ENCODE assay signal across 8 cellular contexts in the genomic region with DNA sequence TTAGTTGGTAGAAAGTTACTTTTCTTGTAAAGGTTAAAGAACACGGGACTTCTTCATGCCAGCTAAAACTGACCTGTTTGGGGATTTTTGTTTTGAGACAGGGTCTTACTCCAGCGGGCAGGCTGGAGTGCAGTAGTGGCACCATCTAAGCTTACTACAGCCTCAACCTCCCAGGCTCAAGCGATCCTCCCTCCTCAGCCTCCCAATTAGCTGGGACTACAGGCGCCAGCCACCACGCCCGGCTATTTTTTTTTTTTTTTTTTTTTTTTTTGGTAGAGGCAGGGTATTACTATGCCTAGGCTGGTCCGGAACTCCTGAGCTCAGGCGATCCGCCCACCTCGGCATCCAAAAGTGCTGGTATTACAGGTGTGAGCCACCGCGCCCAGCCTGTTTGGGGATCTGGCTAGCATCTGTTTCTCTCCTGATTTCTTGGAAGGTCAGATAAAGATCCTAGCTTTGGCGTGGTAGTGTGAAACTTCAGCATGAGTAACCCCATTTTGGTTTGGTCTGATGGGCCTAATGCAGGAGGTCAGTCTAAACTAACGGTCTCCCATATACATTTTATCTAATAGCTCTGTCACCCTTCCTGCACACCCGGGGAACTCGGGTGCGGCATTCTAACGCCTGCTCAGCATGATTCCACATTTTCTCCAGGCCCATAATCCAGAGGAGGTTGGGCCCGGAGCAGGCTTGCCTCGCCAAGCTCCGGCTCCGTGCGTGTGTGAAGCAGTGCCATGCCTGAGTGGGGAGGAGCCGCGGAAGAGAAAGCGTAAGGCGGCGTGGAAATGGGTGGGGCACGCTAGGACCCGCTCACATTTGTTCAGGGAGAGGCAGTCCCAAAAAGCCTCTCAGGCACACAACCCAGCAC. TPM values are rescaled to one million over a fixed set of nuclear protein-coding genes. Genes with fewer than 3 reads are reported as not detected.
DNase-seq lines count a peak whose midpoint lies in the region; ATAC-seq lines count a peak whose summit lies in the region.

No MANE protein-coding gene starts in this region.

- H3K4me3 Mint-ChIP-seq in T-cell: peak overlapping the region; percentile 90 to 100 (median 98)

- H3K36me3 Mint-ChIP-seq in T-cell: peaks cover 20% of the 10 kb centered on the region

- 53% methylated on average over 30 of the region's 30 CpGs for WGBS in HUES64

- ATAC-seq in GM21515 (IDR thresholded peaks at IDR 0.05; ENCODE audit: unreplicated experiment) (peak; percentile 58), T-cell (replicated peaks in 1 of 4) (peak; percentile 71 to 76 (median 74)), sciatic nerve (peak; percentile 93)

- peak overlapping the region; percentile 99 for H3K27ac ChIP-seq in HUES64 (ENCODE audit: low read depth, low read length)

- H3K27me3 ChIP-seq in HUES64 (ENCODE audit: insufficient read depth, low read length): no peaks in the 10 kb centered on the region

- CTCF ChIA-PET in T-cell (lab: Charles Lee): interaction anchor here (0.5 to 5.0 kb wide), 11 partner anchors 10 to 383 kb away, joined by 3 to 74 read pairs (median 7); a partner anchor contains a TSS

- peaks cover 29 to 32% (median 31%) of the 10 kb centered on the region in 3 donors for H3K4me1 Mint-ChIP-seq in T-cell

- H3K36me3 ChIP-seq in HUES64 (ENCODE audit: insufficient read depth, low read length): peaks cover 30% of the 10 kb centered on the region

- POLR2A ChIA-PET in T-cell (lab: Charles Lee): interaction anchor here (0.5 to 2.1 kb wide), 15 partner anchors 10 to 1216 kb away, joined by 3 to 13 read pairs (median 6); a partner anchor contains a TSS

- H3K9ac ChIP-seq in HUES64 (ENCODE audit: low read depth, low read length): peak overlapping the region; percentile 93

- DNase-seq in Daoy (ENCODE audit: low read depth) (peak; percentile 48), T-cell (peak in 32 of 34 experiments; percentile 69 to 85 (median 76)), amygdala (lab: John Stamatoyannopoulos, UW) (peak in 43 of 56 donors; percentile 42 to 88 (median 67)), hepatic stellate cell (ENCODE audit: low spot score) (peak; percentile 70), sciatic nerve (ENCODE audit: low spot score) (peak; percentile 87), NCI-H2029 treated with DMSO at 0.1 percent for 48 hours (lab: John Stamatoyannopoulos, UW) (no peak)

- intact Hi-C loops in sciatic nerve (cut with DNase I): no loop called here

- H3K27ac Mint-ChIP-seq in T-cell: peak overlapping the region; percentile 100

- H3K9me3 ChIP-seq in HUES64 (ENCODE audit: insufficient read depth, low read depth, low read length): no peaks in the 10 kb centered on the region

- peaks cover 22% of the 10 kb centered on the region for H3K4me1 ChIP-seq in HUES64 (ENCODE audit: insufficient read depth, low read length)

- H3K9me3 Mint-ChIP-seq in T-cell: no peaks in the 10 kb centered on the region

- no peaks in the 10 kb centered on the region for H3K27me3 Mint-ChIP-seq in T-cell

- H3K4me3 ChIP-seq in HUES64 (ENCODE audit: low read length): peak overlapping the region; percentile 94

RNA-seq across cellular contexts. Expression of a gene that starts 1.0 kb away (rescaled TPM):
- 175 and 177 TPM in 2 replicates for total RNA-seq in Daoy (2014; rRNA removed; shearing (Covaris generic))
- 214 TPM for polyA plus RNA-seq in HUES64 (2013, experiment 1 of 2)
- polyA plus RNA-seq in HUES64 (2013, experiment 2 of 2): 228 TPM
- total RNA-seq in T-cell (100 to 1,000 TPM in 2 of 5 donors, 10 to 100 TPM in 3; 82.8 to 111 (median 86.8) TPM), sciatic nerve (120 TPM)

RNA-seq across cellular contexts. Expression of a gene that starts 26.2 kb away (rescaled TPM):
- total RNA-seq in Daoy (2014; rRNA removed; shearing (Covaris generic)): 7.3 and 10.8 TPM in 2 replicates
- 15.6 TPM for polyA plus RNA-seq in HUES64 (2013, experiment 1 of 2)
- polyA plus RNA-seq in HUES64 (2013, experiment 2 of 2): 14.8 TPM
- 10 to 100 TPM; 11.2 to 39.0 (median 33.8) TPM for total RNA-seq in T-cell
- total RNA-seq in sciatic nerve: 13.0 TPM
